ENCODE assay signal across 10 cellular contexts in genomic region chr13:33188093-33188882, GRCh38.
DNase-seq lines count a peak whose midpoint lies in the region; ATAC-seq and TF ChIP-seq lines count a peak whose summit lies in the region.
"Had no signal": no experiment of that assay in that cellular context is flagged by ENCODE, and none has a peak within 500 bp of the region (broad histone marks: within the 10 kb centered on the region; RNA-seq: fewer than 3 reads in every experiment).

No MANE protein-coding gene starts in this region.

- no peak overlapping the region for H3K9ac ChIP-seq in Loucy (ENCODE audit: low read depth, low read length, poor library complexity, severe bottlenecking)

- no peak for TF ChIP-seq POLR2A in erythroblast (IDR thresholded peaks at IDR 0.05; ENCODE audit: low read length)

- H3K36me3 ChIP-seq in Loucy (ENCODE audit: insufficient read depth, low read length) (no peaks in the 10 kb centered on the region), mesodermal cell (ENCODE audit: control insufficient read depth, insufficient read depth, low read length) (no peaks in the 10 kb centered on the region), PC-9 (ENCODE audit: low read depth) (no peaks in the 10 kb centered on the region)

- H3K79me2 ChIP-seq in Loucy (ENCODE audit: insufficient read depth, low read length): no peaks in the 10 kb centered on the region
- no peaks in the 10 kb centered on the region for H3K79me2 ChIP-seq in PC-9 (ENCODE audit: low read depth)

- H4K20me1 ChIP-seq in Loucy (ENCODE audit: insufficient read depth, low read length, poor library complexity, severe bottlenecking) (no peaks in the 10 kb centered on the region), PC-9 (ENCODE audit: insufficient read depth) (no peaks in the 10 kb centered on the region)

- no peaks in the 10 kb centered on the region for H3F3A ChIP-seq in Loucy (ENCODE audit: low read depth)
- no peaks in the 10 kb centered on the region; the same call in 1 of the 2 replicates for H3F3A ChIP-seq in PC-9 (ENCODE audit: insufficient read depth, low read depth)

- H2AFZ ChIP-seq in Loucy (ENCODE audit: low read length) (0 out of 2 replicates have a peak overlapping the region, but pooled peaks have one; percentile 38), PC-9 (no peak overlapping the region)

- peak overlapping the region; percentile 13 for H3K27ac ChIP-seq in mesodermal cell (ENCODE audit: low read depth, low read length, severe bottlenecking)
- H3K27ac ChIP-seq in PC-9: no peak overlapping the region

- intact Hi-C loops in PC-9 (cut with micrococcal nuclease; ENCODE audit: unreplicated experiment): no loop called here

- H3K4me1 ChIP-seq in Loucy (ENCODE audit: insufficient read depth, low read length, poor library complexity, severe bottlenecking): peaks cover 10% of the 10 kb centered on the region
- H3K4me1 ChIP-seq in mesodermal cell (ENCODE audit: control insufficient read depth, insufficient read depth, low read length, poor library complexity, severe bottlenecking): peaks cover 20% of the 10 kb centered on the region
- no peaks in the 10 kb centered on the region for H3K4me1 ChIP-seq in PC-9 (replicated peaks; ENCODE audit: insufficient read depth)

- H3K4me2 ChIP-seq in Loucy (ENCODE audit: low read depth, low read length, poor library complexity, severe bottlenecking) (no peak overlapping the region), PC-9 (no peak overlapping the region)

- POLR2A ChIA-PET in PC-9 (lab: Charles Lee; ENCODE audit: unreplicated experiment): no interaction called here

- CTCF ChIA-PET in PC-9 (lab: Charles Lee): no interaction called here

- H3K9me3 ChIP-seq in Loucy (ENCODE audit: insufficient read depth, low read depth, low read length) (no peaks in the 10 kb centered on the region), mesodermal cell (ENCODE audit: control insufficient read depth, low read length) (no peaks in the 10 kb centered on the region), PC-9 (ENCODE audit: insufficient read depth, low read depth) (no peaks in the 10 kb centered on the region)

- TF ChIP-seq CTCF in Loucy (conservative IDR thresholded peaks at IDR 0.05; ENCODE audit: low read length) (no peak), PC-9 (conservative IDR thresholded peaks at IDR 0.05) (no peak)

- WGBS in mesodermal cell (ENCODE audit: insufficient coverage in 2 of 2), 2 experiments: 89 to 100% methylated on average over 1 of the region's 4 CpGs

- no peaks in the 10 kb centered on the region for H3K27me3 ChIP-seq in Loucy (ENCODE audit: insufficient read depth, low read length, poor library complexity, severe bottlenecking)
- no peaks in the 10 kb centered on the region for H3K27me3 ChIP-seq in PC-9 (ENCODE audit: insufficient read depth, low read depth)

- ATAC-seq in GM18511 (IDR thresholded peaks at IDR 0.05; ENCODE audit: unreplicated experiment): peak; percentile 61
- peak; percentile 46 for ATAC-seq in GM21825 (IDR thresholded peaks at IDR 0.05; ENCODE audit: unreplicated experiment)

- H3K9me2 ChIP-seq in Loucy (replicated peaks; ENCODE audit: low read depth, low read length) (no peaks in the 10 kb centered on the region), PC-9 (ENCODE audit: insufficient read depth) (no peaks in the 10 kb centered on the region)

- H3K4me3 ChIP-seq in Loucy (ENCODE audit: low read length, poor library complexity, severe bottlenecking) (no peak overlapping the region), mesodermal cell (ENCODE audit: extremely low read depth, insufficient read depth, low read length, poor library complexity, severe bottlenecking) (no peak overlapping the region), PC-9 (no peak overlapping the region)

- DNase-seq in PC-9 (no peak), erythroblast (lab: John Stamatoyannopoulos, UW) (no peak), epidermal melanocyte (ENCODE audit: insufficient read length, low spot score) (no peak), SW480 (ENCODE audit: low spot score) (no peak)
- DNase-seq: activated naive CD4-positive, alpha-beta T cell; NCI-H2227 treated with DMSO at 0.1 percent for 48 hours had no signal

- no TSS peak for BruUV-seq in PC-9 (replicated peaks; lab: Mats Ljungman, UMichigan)
